Comparison of ENCODE assay signal across 34 cellular contexts in the genomic region with DNA sequence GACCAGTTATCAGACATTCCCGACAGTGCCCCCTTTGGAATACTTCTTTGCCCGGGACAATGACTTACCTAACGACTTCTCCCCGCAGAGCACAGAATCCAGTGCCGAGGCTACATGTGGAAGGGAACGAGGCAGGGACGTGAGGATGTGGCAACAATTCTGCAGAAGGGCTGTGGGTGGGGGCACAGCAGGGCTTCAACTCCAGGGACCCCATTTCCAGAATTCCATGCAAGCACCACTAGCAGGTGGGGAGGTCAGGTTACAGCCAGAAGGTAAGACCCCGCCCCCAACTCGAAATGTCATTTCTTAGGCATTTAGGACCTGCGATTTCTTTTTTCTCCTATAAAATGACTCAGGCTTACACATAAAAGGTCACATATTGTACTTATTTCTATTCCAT.
"Had no signal": no experiment of that assay in that cellular context is flagged by ENCODE, and none has a peak within 500 bp of the region (broad histone marks: within the 10 kb centered on the region; RNA-seq: fewer than 3 reads in every experiment).

No MANE protein-coding gene starts in this region.

- H3K4me1 ChIP-seq: ascending aorta, SJCRH30 had no signal

- H3K4me3 Mint-ChIP-seq: activated CD4-positive, alpha-beta memory T cell treated with anti-CD3 and anti-CD28 coated beads, Interleukin-2, amount 10 ng/mL, durations not matched to agents 7 days and 5 days; activated CD8-positive, alpha-beta memory T cell treated with anti-CD3 and anti-CD28 coated beads, Interleukin-2, amount 10 ng/mL, durations not matched to agents 7 days and 5 days; activated naive CD4-positive, alpha-beta T cell treated with anti-CD3 and anti-CD28 coated beads, Interleukin-2, amount 50 U/mL, for 24 hours; activated naive CD8-positive, alpha-beta T cell treated with anti-CD3 and anti-CD28 coated beads, Interleukin-2, amount 10 ng/mL, durations not matched to agents 7 days and 5 days; activated T-cell treated with anti-CD3 and anti-CD28 coated beads, Interleukin-2, amount 50 U/mL, for 72 hours; activated T-helper 17 cell treated with anti-CD3 and anti-CD28 coated beads, Interleukin-2, amount 50 U/mL, for 72 hours had no signal

- H3K4me1 Mint-ChIP-seq: activated CD4-positive, alpha-beta memory T cell treated with anti-CD3 and anti-CD28 coated beads, Interleukin-2, amount 10 ng/mL, durations not matched to agents 7 days and 5 days; activated CD8-positive, alpha-beta memory T cell treated with anti-CD3 and anti-CD28 coated beads, Interleukin-2, amount 10 ng/mL, durations not matched to agents 7 days and 5 days; activated naive CD4-positive, alpha-beta T cell treated with anti-CD3 and anti-CD28 coated beads, Interleukin-2, amount 50 U/mL, for 24 hours; activated naive CD8-positive, alpha-beta T cell treated with anti-CD3 and anti-CD28 coated beads, Interleukin-2, amount 10 ng/mL, durations not matched to agents 7 days and 5 days; activated T-helper 17 cell treated with anti-CD3 and anti-CD28 coated beads, Interleukin-2, amount 50 U/mL, for 72 hours had no signal

- DNase-seq: activated CD4-positive, alpha-beta memory T cell treated with anti-CD3 and anti-CD28 coated beads, Interleukin-2, amount 10 ng/mL, durations not matched to agents 7 days and 5 days; activated CD4-positive, alpha-beta T cell treated with anti-CD3 and anti-CD28 coated beads for 1 hour; activated CD4-positive, alpha-beta T cell treated with anti-CD3 and anti-CD28 coated beads for 48 hours; activated CD4-positive, CD25-positive, alpha-beta regulatory T cell; activated CD8-positive, alpha-beta memory T cell treated with anti-CD3 and anti-CD28 coated beads for 24 hours; activated CD8-positive, alpha-beta memory T cell treated with anti-CD3 and anti-CD28 coated beads, Interleukin-2, amount 10 ng/mL, durations not matched to agents 7 days and 5 days; activated CD8-positive, alpha-beta memory T cell treated with anti-CD3 and anti-CD28 coated beads, Interleukin-2, amount 50 U/mL, for 48 hours; activated effector memory CD4-positive, alpha-beta T cell treated with anti-CD3 and anti-CD28 coated beads, Interleukin-2, amount 50 U/mL, for 16 hours; activated naive CD4-positive, alpha-beta T cell; activated naive CD8-positive, alpha-beta T cell treated with anti-CD3 and anti-CD28 coated beads, Interleukin-2, amount 10 ng/mL, durations not matched to agents 7 days and 5 days; activated T-cell treated with anti-CD3 and anti-CD28 coated beads, Interleukin-2, amount 50 U/mL, for 1 hour; activated T-cell treated with anti-CD3 and anti-CD28 coated beads, Interleukin-2, amount 50 U/mL, for 72 hours; amygdala; NCI-H1092 treated with DMSO at 0.1 percent for 48 hours; NCI-H1417; NCI-H146; NCI-H187; NCI-H2029 treated with DMSO at 0.1 percent for 48 hours; NCI-H2107; NCI-H2171; NCI-H510A; NCI-H526; NCI-H82; SHP77; SJCRH30; T1000; WERI-Rb-1 had no signal

- H3K27ac Mint-ChIP-seq: activated CD4-positive, alpha-beta memory T cell treated with anti-CD3 and anti-CD28 coated beads, Interleukin-2, amount 10 ng/mL, durations not matched to agents 7 days and 5 days; activated CD8-positive, alpha-beta memory T cell treated with anti-CD3 and anti-CD28 coated beads, Interleukin-2, amount 10 ng/mL, durations not matched to agents 7 days and 5 days; activated naive CD4-positive, alpha-beta T cell treated with anti-CD3 and anti-CD28 coated beads, Interleukin-2, amount 50 U/mL, for 24 hours; activated naive CD8-positive, alpha-beta T cell treated with anti-CD3 and anti-CD28 coated beads, Interleukin-2, amount 10 ng/mL, durations not matched to agents 7 days and 5 days; activated T-cell treated with anti-CD3 and anti-CD28 coated beads, Interleukin-2, amount 50 U/mL, for 72 hours; activated T-helper 17 cell treated with anti-CD3 and anti-CD28 coated beads, Interleukin-2, amount 50 U/mL, for 72 hours had no signal

- H3K27me3 ChIP-seq: ascending aorta, cardiac muscle cell, SJCRH30 had no signal

- H3K9ac ChIP-seq: KMS-11 had no signal

- H3K4me2 ChIP-seq: KMS-11 had no signal

- H3K27me3 Mint-ChIP-seq: activated CD4-positive, alpha-beta memory T cell treated with anti-CD3 and anti-CD28 coated beads, Interleukin-2, amount 10 ng/mL, durations not matched to agents 7 days and 5 days; activated CD8-positive, alpha-beta memory T cell treated with anti-CD3 and anti-CD28 coated beads, Interleukin-2, amount 10 ng/mL, durations not matched to agents 7 days and 5 days; activated naive CD8-positive, alpha-beta T cell treated with anti-CD3 and anti-CD28 coated beads, Interleukin-2, amount 10 ng/mL, durations not matched to agents 7 days and 5 days; activated T-helper 17 cell treated with anti-CD3 and anti-CD28 coated beads, Interleukin-2, amount 50 U/mL, for 72 hours had no signal

- ATAC-seq: activated CD8-positive, alpha-beta memory T cell treated with anti-CD3 and anti-CD28 coated beads, Interleukin-2, amount 10 ng/mL, durations not matched to agents 7 days and 5 days; activated T-cell treated with anti-CD3 and anti-CD28 coated beads, Interleukin-2, amount 50 U/mL, for 72 hours; activated T-helper 17 cell treated with anti-CD3 and anti-CD28 coated beads, Interleukin-2, amount 50 U/mL, for 72 hours; Panc1 had no signal

- H3K9me3 ChIP-seq: ascending aorta, SJCRH30 had no signal

- H3K36me3 Mint-ChIP-seq: activated naive CD8-positive, alpha-beta T cell treated with anti-CD3 and anti-CD28 coated beads, Interleukin-2, amount 10 ng/mL, durations not matched to agents 7 days and 5 days had no signal

- H3K4me3 ChIP-seq: ascending aorta, cardiac muscle cell, SJCRH30, SK-N-MC had no signal

- H3K36me3 ChIP-seq: ascending aorta, cardiac muscle cell, SJCRH30, WERI-Rb-1 had no signal

- H3K27ac ChIP-seq: ascending aorta, cardiac muscle cell, KMS-11, SJCRH30, SK-N-MC, WERI-Rb-1 had no signal
